In genomic region chr6:156175971-156176421, GRCh38 we compare ENCODE assay signal across 8 cellular contexts.
A peak's percentile ranks its signal among the peaks of the same experiment; 100 is the strongest.
DNase-seq lines count a peak whose midpoint lies in the region; TF ChIP-seq lines count a peak whose summit lies in the region.

No MANE protein-coding gene starts in this region.

- H4K91ac ChIP-seq in mesenchymal stem cell (ENCODE audit: low read length), result no peak overlapping the region

- no peak overlapping the region for H3K23ac ChIP-seq in mesenchymal stem cell (ENCODE audit: low read length in 2 of 2)

- H3K9ac ChIP-seq in mesenchymal stem cell (ENCODE audit: low read length), result no peak overlapping the region

- H4K8ac ChIP-seq in mesenchymal stem cell (ENCODE audit: low read length), result no peak overlapping the region

- no peak overlapping the region for H3K27ac Mint-ChIP-seq in T-helper 2 cell treated with Interferon-gamma antibody and Interleukin-4, amounts not matched to agents 5 μg/mL and 100 μg/mL, for 36 hours
- no peak overlapping the region for H3K27ac Mint-ChIP-seq in CD8-positive, alpha-beta memory T cell

- H3K4me3 ChIP-seq in mesenchymal stem cell (ENCODE audit: insufficient read depth in 1 of 2, low read depth in 1 of 2, low read length in 2 of 2), result no peak overlapping the region
- H3K4me3 ChIP-seq in CD8-positive, alpha-beta memory T cell (ENCODE audit: low read length), result no peak overlapping the region

- no peaks in the 10 kb centered on the region for H3K27me3 ChIP-seq in mesenchymal stem cell (ENCODE audit: control insufficient read depth in 1 of 2, insufficient read depth in 1 of 2, low read length in 2 of 2)
- no peaks in the 10 kb centered on the region for H3K27me3 ChIP-seq in CD8-positive, alpha-beta memory T cell (ENCODE audit: insufficient read depth, low read length, poor library complexity, severe bottlenecking)

- H2BK5ac ChIP-seq in mesenchymal stem cell (ENCODE audit: low read depth, low read length, poor library complexity, severe bottlenecking), result no peak overlapping the region

- H3K4ac ChIP-seq in mesenchymal stem cell (ENCODE audit: low read depth in 1 of 2, low read length in 2 of 2), result no peak overlapping the region

- in situ Hi-C loops in Caki2 (cut with HindIII; ENCODE audit: low pct_unique_long_range_greater_than_20kb, low sequenced_read_pairs), result no loop called here

- H3K9me3 ChIP-seq in mesenchymal stem cell (ENCODE audit: control insufficient read depth, low read length), result peaks cover 11% of the 10 kb centered on the region
- no peaks in the 10 kb centered on the region for H3K9me3 ChIP-seq in CD8-positive, alpha-beta memory T cell (ENCODE audit: low read length)

- no peak overlapping the region for H2AFZ ChIP-seq in mesenchymal stem cell (ENCODE audit: low read depth, low read length)

- no peak overlapping the region for H2BK120ac ChIP-seq in mesenchymal stem cell (ENCODE audit: low read depth, low read length)

- no peaks in the 10 kb centered on the region for H3K79me1 ChIP-seq in mesenchymal stem cell (replicated peaks; ENCODE audit: low read length, poor library complexity, severe bottlenecking)

- H3K36me3 ChIP-seq in mesenchymal stem cell (ENCODE audit: control insufficient read depth in 1 of 2, insufficient read depth in 2 of 2, low read depth in 1 of 2, low read length in 2 of 2), result no peaks in the 10 kb centered on the region
- H3K36me3 ChIP-seq in CD8-positive, alpha-beta memory T cell (ENCODE audit: insufficient read depth, low read length), result no peaks in the 10 kb centered on the region

- no peak overlapping the region for H3K18ac ChIP-seq in mesenchymal stem cell (ENCODE audit: low read depth in 1 of 2, low read length in 2 of 2)

- H2BK12ac ChIP-seq in mesenchymal stem cell (ENCODE audit: low read length in 2 of 2), result no peak overlapping the region

- H3K14ac ChIP-seq in mesenchymal stem cell (ENCODE audit: low read length in 2 of 2), result no peak overlapping the region

- POLR2A ChIA-PET in CD8-positive, alpha-beta memory T cell (lab: Charles Lee), result no interaction called here

- H3K4me1 ChIP-seq in mesenchymal stem cell (ENCODE audit: control insufficient read depth, insufficient read depth, low read depth, low read length), result no peaks in the 10 kb centered on the region
- no peaks in the 10 kb centered on the region for H3K4me1 ChIP-seq in CD8-positive, alpha-beta memory T cell (ENCODE audit: insufficient read depth, low read length)

- 45% methylated on average over 12 of the region's 12 CpGs for WGBS in mesenchymal stem cell

- no peak overlapping the region for H2AK5ac ChIP-seq in mesenchymal stem cell (ENCODE audit: low read length, severe bottlenecking)

- no peaks in the 10 kb centered on the region for H3K27me3 Mint-ChIP-seq in T-helper 2 cell treated with Interferon-gamma antibody and Interleukin-4, amounts not matched to agents 5 μg/mL and 100 μg/mL, for 36 hours (ENCODE audit: low read depth)
- peaks cover 0 to 1% of the 10 kb centered on the region in 2 donors for H3K27me3 Mint-ChIP-seq in CD8-positive, alpha-beta memory T cell

- no peak overlapping the region for H2BK15ac ChIP-seq in mesenchymal stem cell (ENCODE audit: low read depth, poor library complexity, severe bottlenecking)

- no peak overlapping the region for H3K4me3 Mint-ChIP-seq in T-helper 2 cell treated with Interferon-gamma antibody and Interleukin-4, amounts not matched to agents 5 μg/mL and 100 μg/mL, for 36 hours
- no peak overlapping the region for H3K4me3 Mint-ChIP-seq in CD8-positive, alpha-beta memory T cell

- H3K4me2 ChIP-seq in mesenchymal stem cell (ENCODE audit: low read length, poor library complexity, severe bottlenecking), result no peak overlapping the region

- peaks cover 20% of the 10 kb centered on the region for H3K9me3 Mint-ChIP-seq in T-helper 2 cell treated with Interferon-gamma antibody and Interleukin-4, amounts not matched to agents 5 μg/mL and 100 μg/mL, for 36 hours
- H3K9me3 Mint-ChIP-seq in CD8-positive, alpha-beta memory T cell, result peaks cover 0 to 5% (median 1%) of the 10 kb centered on the region in 5 donors

- CTCF ChIA-PET in CD8-positive, alpha-beta memory T cell (lab: Charles Lee), result no interaction called here

- DNase-seq in Caki2 (ENCODE audit: low read depth), result peak; percentile 1
- DNase-seq in NCI-H2081 (lab: John Stamatoyannopoulos, UW), result peak; percentile 92 to 94
- DNase-seq in cerebellar cortex (ENCODE audit: low spot score), result peak; percentile 7
- DNase-seq in mesenchymal stem cell, result peak; percentile 3
- DNase-seq in T-helper 2 cell treated with Interferon-gamma antibody and Interleukin-4, amounts not matched to agents 5 μg/mL and 100 μg/mL, for 36 hours (ENCODE audit: low spot score), result no peak
- DNase-seq in activated naive CD4-positive, alpha-beta T cell treated with Interleukin-2 at 50 U/mL for 16 hours, result no peak
- no peak for DNase-seq in GM20000 (ENCODE audit: low spot score)
- no peak for DNase-seq in CD8-positive, alpha-beta memory T cell

- H3K36me3 Mint-ChIP-seq in T-helper 2 cell treated with Interferon-gamma antibody and Interleukin-4, amounts not matched to agents 5 μg/mL and 100 μg/mL, for 36 hours (ENCODE audit: low read depth), result no peaks in the 10 kb centered on the region
- H3K36me3 Mint-ChIP-seq in CD8-positive, alpha-beta memory T cell, result no peaks in the 10 kb centered on the region

- no peak for TF ChIP-seq CTCF in GM20000 (IDR thresholded peaks at IDR 0.05; ENCODE audit: extremely low read depth, missing control alignments)

- peaks cover 9% of the 10 kb centered on the region for H3K4me1 Mint-ChIP-seq in T-helper 2 cell treated with Interferon-gamma antibody and Interleukin-4, amounts not matched to agents 5 μg/mL and 100 μg/mL, for 36 hours (ENCODE audit: low read depth)
- no peaks in the 10 kb centered on the region for H3K4me1 Mint-ChIP-seq in CD8-positive, alpha-beta memory T cell

- no peak overlapping the region for H3K27ac ChIP-seq in mesenchymal stem cell (ENCODE audit: low read length, poor library complexity, severe bottlenecking)
- no peak overlapping the region for H3K27ac ChIP-seq in CD8-positive, alpha-beta memory T cell (ENCODE audit: low read depth, low read length)

Comparison
In these comparisons a context has a peak if more than half of its experiments do, and no peak if none do; other contexts are left out.
1. DNase-seq: peak in Caki2 (single experiment), NCI-H2081 (2 of 2), cerebellar cortex (single experiment) and mesenchymal stem cell (single experiment); none in T-helper 2 cell treated with Interferon-gamma antibody and Interleukin-4, amounts not matched to agents 5 μg/mL and 100 μg/mL, for 36 hours (single experiment), activated naive CD4-positive, alpha-beta T cell treated with Interleukin-2 at 50 U/mL for 16 hours (single experiment), GM20000 (single experiment) and CD8-positive, alpha-beta memory T cell (0 of 5).